ENCODE assay signal across 8 cellular contexts in genomic region chr12:82326905-82327503, GRCh38. TPM values are rescaled to one million over a fixed set of nuclear protein-coding genes. Genes with fewer than 3 reads are reported as not detected.
DNase-seq lines count a peak whose midpoint lies in the region; ATAC-seq lines count a peak whose summit lies in the region.

No MANE protein-coding gene starts in this region.

- DNase-seq in ELR (ENCODE audit: low read depth), result peak; percentile 43
- peak; percentile 10 for DNase-seq in NCI-H526 treated with DMSO at 0.1 percent for 48 hours (lab: John Stamatoyannopoulos, UW)
- DNase-seq in dermis blood vessel endothelial cell, result peak; percentile 40
- peak; percentile 64 for DNase-seq in pons (ENCODE audit: low spot score)
- no peak for DNase-seq in activated CD8-positive, alpha-beta memory T cell treated with anti-CD3 and anti-CD28 coated beads for 24 hours
- no peak for DNase-seq in activated CD8-positive, alpha-beta memory T cell treated with anti-CD3 and anti-CD28 coated beads, Interleukin-2, amount 50 U/mL, for 48 hours

- peak; percentile 64 for ATAC-seq in HG02852 (IDR thresholded peaks at IDR 0.05; ENCODE audit: unreplicated experiment)
- ATAC-seq in GM21447 (IDR thresholded peaks at IDR 0.05; ENCODE audit: unreplicated experiment), result no peak

RNA-seq across cellular contexts. Expression of gene CCDC59, which starts 31.2 kb away (rescaled TPM):
- 62.5 and 68.0 TPM in 2 replicates for total RNA-seq in dermis blood vessel endothelial cell

RNA-seq across cellular contexts. Expression of gene METTL25, which starts 31.3 kb away (rescaled TPM):
- 7.7 and 14.6 TPM in 2 replicates for total RNA-seq in dermis blood vessel endothelial cell

Comparison
In these comparisons a context has a peak if more than half of its experiments do, and no peak if none do; other contexts are left out.
1. DNase-seq: peak in ELR (single experiment), NCI-H526 treated with DMSO at 0.1 percent for 48 hours (single experiment), dermis blood vessel endothelial cell (single experiment) and pons (single experiment); none in activated CD8-positive, alpha-beta memory T cell treated with anti-CD3 and anti-CD28 coated beads for 24 hours (single experiment) and activated CD8-positive, alpha-beta memory T cell treated with anti-CD3 and anti-CD28 coated beads, Interleukin-2, amount 50 U/mL, for 48 hours (single experiment).